In genomic region chr5:140347382-140347781, GRCh38 we compare ENCODE assay signal across 9 cellular contexts. TPM values are rescaled to one million over a fixed set of nuclear protein-coding genes. Genes with fewer than 3 reads are reported as not detected.
DNase-seq lines count a peak whose midpoint lies in the region; ATAC-seq and TF ChIP-seq lines count a peak whose summit lies in the region.
"Had no signal": no experiment of that assay in that cellular context is flagged by ENCODE, and none has a peak within 500 bp of the region (broad histone marks: within the 10 kb centered on the region; RNA-seq: fewer than 3 reads in every experiment).

No MANE protein-coding gene starts in this region.

- peaks cover 3% of the 10 kb centered on the region; the same call in 1 of the 2 replicates for H3K27me3 ChIP-seq in H9 (ENCODE audit: insufficient read depth, low read length)
- H3K27me3 ChIP-seq in gastrocnemius medialis, result no peaks in the 10 kb centered on the region

- H4K5ac ChIP-seq in H9 (ENCODE audit: insufficient read length, low read depth, low read length), result no peak overlapping the region

- no peak overlapping the region for H3K27ac ChIP-seq in H9 (ENCODE audit: insufficient read length, low read depth, low read length)
- H3K27ac ChIP-seq in gastrocnemius medialis, result peak overlapping the region; percentile 91 to 97 (median 94)

- H3K4me3 Mint-ChIP-seq in H9, result peak overlapping the region; percentile 48 to 81
- H3K4me3 Mint-ChIP-seq in activated CD8-positive, alpha-beta T cell treated with anti-CD3 and anti-CD28 coated beads for 36 hours, result peak overlapping the region; percentile 73

- no peak overlapping the region for H3K27ac Mint-ChIP-seq in H9
- H3K27ac Mint-ChIP-seq in activated CD8-positive, alpha-beta T cell treated with anti-CD3 and anti-CD28 coated beads for 36 hours, result no peak overlapping the region

- H3K9me3 ChIP-seq in H9 (ENCODE audit: control insufficient read depth, low read depth, low read length), result no peaks in the 10 kb centered on the region
- no peaks in the 10 kb centered on the region for H3K9me3 ChIP-seq in gastrocnemius medialis

- H3T11ph ChIP-seq in H9 (ENCODE audit: low read length), result no peak overlapping the region

- DNase-seq in H9 (no peak), cardiac septum (ENCODE audit: low spot score) (peak; percentile 62), gastrocnemius medialis (peak in 1 of 2 donors; percentile 49), DMS53 treated with DMSO at 0.1 percent for 48 hours (lab: John Stamatoyannopoulos, UW; ENCODE audit: unreplicated experiment) (no peak), NCI-H524 (lab: John Stamatoyannopoulos, UW) (no peak), GM10266 (ENCODE audit: extremely low spot score) (no peak), DMS 273 (lab: John Stamatoyannopoulos, UW; ENCODE audit: unreplicated experiment) (no peak)
- no peak for DNase-seq in activated CD8-positive, alpha-beta T cell treated with anti-CD3 and anti-CD28 coated beads for 36 hours

- no peak overlapping the region for H2AFZ ChIP-seq in H9 (ENCODE audit: low read length)

- H3K56ac ChIP-seq in H9 (ENCODE audit: insufficient read length, low read depth, low read length), result no peak overlapping the region

- H3K79me2 ChIP-seq in H9 (ENCODE audit: insufficient read depth, low read length), result no peaks in the 10 kb centered on the region

- in situ Hi-C loops in gastrocnemius medialis (cut with MboI; ENCODE audit: low sequenced_read_pairs in 4 of 4), result loop anchor here in 1 of 4 donors (5.0 kb wide), 1 partner anchor 105 kb away; no protein-coding TSS in a partner anchor

- CTCF ChIA-PET in activated CD8-positive, alpha-beta T cell treated with anti-CD3 and anti-CD28 coated beads for 36 hours (lab: Charles Lee), result interaction anchor here (0.6 to 22.2 kb wide), 15 partner anchors 8 to 285 kb away, joined by 3 to 874 read pairs (median 5); partner anchors contain the start of genes PFDN1 and SLC4A9

- H3K23me2 ChIP-seq in H9 (ENCODE audit: insufficient read length, low read depth, low read length, poor library complexity, severe bottlenecking), result peaks cover 11% of the 10 kb centered on the region

- no peak overlapping the region for H2BK120ac ChIP-seq in H9 (ENCODE audit: low read depth, low read length, poor library complexity, severe bottlenecking)

- H3K4ac ChIP-seq in H9 (ENCODE audit: low read depth, low read length), result no peak overlapping the region

- no peak overlapping the region for H3K23ac ChIP-seq in H9 (ENCODE audit: insufficient read length, low read depth, low read length)

- POLR2A ChIA-PET in activated CD8-positive, alpha-beta T cell treated with anti-CD3 and anti-CD28 coated beads for 36 hours (lab: Charles Lee), result interaction anchor here (0.6 to 1.5 kb wide), 4 partner anchors 81 to 104 kb away, joined by 3 read pairs; no protein-coding TSS in a partner anchor

- no peak overlapping the region for H4K91ac ChIP-seq in H9 (ENCODE audit: insufficient read length, low read depth, low read length)

- H3K4me1 ChIP-seq in H9 (ENCODE audit: insufficient read depth, low read length), result no peaks in the 10 kb centered on the region; the same call in 1 of the 2 replicates
- peaks cover 48 to 50% of the 10 kb centered on the region in 2 donors for H3K4me1 ChIP-seq in gastrocnemius medialis

- TF ChIP-seq POLR2A in gastrocnemius medialis (IDR thresholded peaks at IDR 0.05), result no peak

- intact Hi-C loops in activated CD8-positive, alpha-beta T cell treated with anti-CD3 and anti-CD28 coated beads for 36 hours (cut with micrococcal nuclease), result no loop called here
- intact Hi-C loops in cardiac septum (cut with DNase I) (loop anchor here (2.0 to 5.0 kb wide), 2 partner anchors 51 to 170 kb away; partner anchors contain the start of gene CYSTM1), gastrocnemius medialis (cut with DNase I; ENCODE audit: low total_unique reads) (loop anchor here (2.0 kb wide), 2 partner anchors 55 to 173 kb away; partner anchors contain the start of gene CYSTM1)

- no peaks in the 10 kb centered on the region; a peak in 1 of 7 replicates for H3K36me3 Mint-ChIP-seq in H9 (ENCODE audit: insufficient read depth in 1 of 3, low read depth in 3 of 3)
- H3K36me3 Mint-ChIP-seq in activated CD8-positive, alpha-beta T cell treated with anti-CD3 and anti-CD28 coated beads for 36 hours (ENCODE audit: low read depth), result peaks cover 8% of the 10 kb centered on the region

- H3K9ac ChIP-seq in H9 (ENCODE audit: extremely low read depth, insufficient read length, low read length), result no peak overlapping the region

- H2BK20ac ChIP-seq in H9 (ENCODE audit: low read depth, low read length, poor library complexity, severe bottlenecking), result no peak overlapping the region

- no peak overlapping the region for H3K4me2 ChIP-seq in H9 (ENCODE audit: insufficient read depth, insufficient read length, low read length)

- no peak overlapping the region for H4K8ac ChIP-seq in H9 (replicated peaks; ENCODE audit: insufficient read length, low read depth, low read length)

- H3K4me1 Mint-ChIP-seq in H9, result peaks cover 19 to 27% of the 10 kb centered on the region in 2 experiments
- peaks cover 29% of the 10 kb centered on the region for H3K4me1 Mint-ChIP-seq in activated CD8-positive, alpha-beta T cell treated with anti-CD3 and anti-CD28 coated beads for 36 hours (ENCODE audit: low read depth)

- no peaks in the 10 kb centered on the region for H3K79me1 ChIP-seq in H9 (ENCODE audit: insufficient read depth, low read depth, low read length, poor library complexity, severe bottlenecking)

- H3K9me3 Mint-ChIP-seq in H9, result no peaks in the 10 kb centered on the region
- H3K9me3 Mint-ChIP-seq in activated CD8-positive, alpha-beta T cell treated with anti-CD3 and anti-CD28 coated beads for 36 hours, result no peaks in the 10 kb centered on the region

- H2BK15ac ChIP-seq in H9 (ENCODE audit: low read depth, low read length), result no peak overlapping the region

- peaks cover 22% of the 10 kb centered on the region for H3K27me3 Mint-ChIP-seq in H9 (ENCODE audit: low read depth)
- peaks cover 10% of the 10 kb centered on the region for H3K27me3 Mint-ChIP-seq in activated CD8-positive, alpha-beta T cell treated with anti-CD3 and anti-CD28 coated beads for 36 hours

- no peaks in the 10 kb centered on the region for H4K20me1 ChIP-seq in H9 (ENCODE audit: control insufficient read depth, insufficient read depth, insufficient read length)

- H3K4me3 ChIP-seq in gastrocnemius medialis, result peak overlapping the region in 2 of 4 donors; percentile 75 to 77

- no peak overlapping the region for H2BK5ac ChIP-seq in H9 (ENCODE audit: insufficient read length, low read length)

- no peak overlapping the region for H2AK5ac ChIP-seq in H9 (ENCODE audit: insufficient read length, low read length)

- H3K36me3 ChIP-seq in gastrocnemius medialis, result no peaks in the 10 kb centered on the region

- H2BK12ac ChIP-seq in H9 (ENCODE audit: insufficient read length, low read depth, low read length), result no peak overlapping the region

- TF ChIP-seq CTCF in H9 (conservative IDR thresholded peaks at IDR 0.05) (no peak), gastrocnemius medialis (IDR thresholded peaks at IDR 0.05 in 4 of 5, conservative IDR thresholded peaks at IDR 0.05 in 1 of 5) (no peak), GM10266 (IDR thresholded peaks at IDR 0.05; ENCODE audit: control insufficient read depth, insufficient read depth, low read depth, missing control alignments) (no peak)
- no peak for TF ChIP-seq CTCF in activated CD8-positive, alpha-beta T cell treated with anti-CD3 and anti-CD28 coated beads for 36 hours (IDR thresholded peaks at IDR 0.05)

- no CpG with 5 or more reads among the region's 2 CpGs for WGBS in H9 (ENCODE audit: extremely low coverage, insufficient read length, low lambda C conversion rate)

- H3K18ac ChIP-seq in H9 (ENCODE audit: insufficient read length, low read depth, low read length), result no peak overlapping the region

- ATAC-seq in activated CD8-positive, alpha-beta T cell treated with anti-CD3 and anti-CD28 coated beads for 36 hours, result no peak
- ATAC-seq in gastrocnemius medialis, result peak; percentile 5 to 10

- no peak overlapping the region for H3K14ac ChIP-seq in H9 (ENCODE audit: insufficient read depth, low read length)

RNA-seq across cellular contexts. Expression of gene HBEGF, which starts 1.0 kb away (rescaled TPM):
- total RNA-seq in H9 (2021) (2.4 and 2.5 TPM in 2 replicates), cardiac septum (73.9 TPM), gastrocnemius medialis (10 to 100 TPM in 3 of 4 donors, 1 to 10 TPM in 1; 5.3 to 22.2 (median 17.6) TPM)
- total RNA-seq in activated CD8-positive, alpha-beta T cell treated with anti-CD3 and anti-CD28 coated beads for 36 hours, result 1 to 10 TPM; 5.1 to 6.4 TPM

RNA-seq across cellular contexts. Expression of gene SLC4A9, which starts 12.6 kb away (rescaled TPM):
- total RNA-seq in H9 (2021), result 0.07 TPM in 1 of 2 replicates, not detected in the other
- under 1 TPM in 1 of 2 experiments, not detected in 1; 0.36 TPM for total RNA-seq in activated CD8-positive, alpha-beta T cell treated with anti-CD3 and anti-CD28 coated beads for 36 hours
- 0.19 TPM for total RNA-seq in cardiac septum
- not detected for total RNA-seq in gastrocnemius medialis
- total RNA-seq: NCI-H460 had no signal

RNA-seq across cellular contexts. Expression of gene PFDN1, which starts 44.5 kb away (rescaled TPM):
- total RNA-seq in H9 (2021) (56.2 and 58.3 TPM in 2 replicates), cardiac septum (71.7 TPM), gastrocnemius medialis (10 to 100 TPM; 47.9 to 81.0 (median 77.9) TPM)
- total RNA-seq in activated CD8-positive, alpha-beta T cell treated with anti-CD3 and anti-CD28 coated beads for 36 hours, result 10 to 100 TPM; 49.1 to 50.6 TPM

RNA-seq across cellular contexts. Expression of gene ANKHD1, which starts 54.3 kb away (rescaled TPM):
- total RNA-seq in H9 (2021), result 102 and 105 TPM in 2 replicates
- total RNA-seq in activated CD8-positive, alpha-beta T cell treated with anti-CD3 and anti-CD28 coated beads for 36 hours, result 100 to 1,000 TPM in 1 of 2 experiments, 10 to 100 TPM in 1; 99.3 to 103 TPM
- 73.0 TPM for total RNA-seq in cardiac septum
- total RNA-seq in gastrocnemius medialis, result 10 to 100 TPM; 51.3 to 93.6 (median 72.7) TPM
